In genomic region chr6:1371933-1372332, GRCh38 we compare ENCODE assay signal across 27 cellular contexts. TPM values are rescaled to one million over a fixed set of nuclear protein-coding genes. Genes with fewer than 3 reads are reported as not detected.
"Had no signal": no experiment of that assay in that cellular context is flagged by ENCODE, and none has a peak within 500 bp of the region (broad histone marks: within the 10 kb centered on the region; RNA-seq: fewer than 3 reads in every experiment).

No MANE protein-coding gene starts in this region.

- H3K4me1 ChIP-seq: stomach, suprapubic skin, testis, thyroid gland, tibial artery, tibial nerve, transverse colon, upper lobe of left lung, upper lobe of right lung, uterus had no signal

- H3K4me3 Mint-ChIP-seq: stimulated activated effector memory CD8-positive, alpha-beta T cell treated with anti-CD3 and anti-CD28 coated beads, Interleukin-12 subunit alpha, Interleukin-12 subunit beta, amount 100 ng/mL, for 72 hours; stimulated activated memory B cell treated with anti-CD40 and anti-IgM and Interleukin-4, amounts not matched to agents 10 μg/mL and 1 μg/mL and 100 μg/mL, for 72 hours; stimulated activated naive B cell treated with anti-CD40 and anti-IgM and Interleukin-4, amounts not matched to agents 10 μg/mL and 1 μg/mL and 100 μg/mL, for 72 hours; stimulated activated naive CD8-positive, alpha-beta T cell treated with anti-CD3 and anti-CD28 coated beads, Interleukin-15, amount 100 ng/mL, for 72 hours; stimulated activated naive CD8-positive, alpha-beta T cell treated with anti-CD3 and anti-CD28 coated beads, Interleukin-15, Interleukin-2, amounts not matched to agents 100 ng/mL and 50 ng/mL, for 24 hours; type B pancreatic cell had no signal

- H3K27ac Mint-ChIP-seq: stimulated activated effector memory CD8-positive, alpha-beta T cell treated with anti-CD3 and anti-CD28 coated beads, Interleukin-12 subunit alpha, Interleukin-12 subunit beta, amount 100 ng/mL, for 72 hours; stimulated activated memory B cell treated with anti-CD40 and anti-IgM and Interleukin-4, amounts not matched to agents 10 μg/mL and 1 μg/mL and 100 μg/mL, for 72 hours; stimulated activated naive B cell treated with anti-CD40 and anti-IgM and Interleukin-4, amounts not matched to agents 10 μg/mL and 1 μg/mL and 100 μg/mL, for 72 hours; stimulated activated naive CD8-positive, alpha-beta T cell treated with anti-CD3 and anti-CD28 coated beads, Interleukin-15, amount 100 ng/mL, for 72 hours; stimulated activated naive CD8-positive, alpha-beta T cell treated with anti-CD3 and anti-CD28 coated beads, Interleukin-15, Interleukin-2, amounts not matched to agents 100 ng/mL and 50 ng/mL, for 24 hours; type B pancreatic cell had no signal

- H3K4me1 Mint-ChIP-seq: stimulated activated effector memory CD8-positive, alpha-beta T cell treated with anti-CD3 and anti-CD28 coated beads, Interleukin-12 subunit alpha, Interleukin-12 subunit beta, amount 100 ng/mL, for 72 hours; stimulated activated memory B cell treated with anti-CD40 and anti-IgM and Interleukin-4, amounts not matched to agents 10 μg/mL and 1 μg/mL and 100 μg/mL, for 72 hours; stimulated activated naive B cell treated with anti-CD40 and anti-IgM and Interleukin-4, amounts not matched to agents 10 μg/mL and 1 μg/mL and 100 μg/mL, for 72 hours; stimulated activated naive CD8-positive, alpha-beta T cell treated with anti-CD3 and anti-CD28 coated beads, Interleukin-15, amount 100 ng/mL, for 72 hours had no signal

- DNase-seq: stimulated activated CD4-positive, alpha-beta T cell treated with anti-CD3 and anti-CD28 coated beads, Interleukin-2, amount 100 ng/mL, for 48 hours; stimulated activated CD4-positive, alpha-beta T cell treated with anti-CD3 and anti-CD28 coated beads, Interleukin-4, amount 100 ng/mL, for 1 hour; stimulated activated CD4-positive, alpha-beta T cell treated with anti-CD3 and anti-CD28 coated beads, Interleukin-4, amount 100 ng/mL, for 24 hours; stimulated activated CD4-positive, alpha-beta T cell treated with anti-CD3 and anti-CD28 coated beads, Interleukin-4, amount 100 ng/mL, for 4 hours; stimulated activated CD8-positive, alpha-beta memory T cell treated with anti-CD3 and anti-CD28 coated beads, Interleukin-4, amount 100 ng/mL, for 48 hours; stimulated activated naive B cell treated with anti-CD40 and anti-IgM and Interleukin-4, amounts not matched to agents 10 μg/mL and 1 μg/mL and 100 μg/mL, for 72 hours; stimulated activated naive CD4-positive, alpha-beta T cell; stimulated activated naive CD4-positive, alpha-beta T cell treated with Interleukin-2 at 50 U/mL for 16 hours; stimulated activated naive CD8-positive, alpha-beta T cell treated with anti-CD3 and anti-CD28 coated beads, Interleukin-15, amount 100 ng/mL, for 72 hours; stimulated activated naive CD8-positive, alpha-beta T cell treated with anti-CD3 and anti-CD28 coated beads, Interleukin-15, Interleukin-2, amounts not matched to agents 100 U/mL and 50 U/mL, for 24 hours; stomach; substantia nigra; testis; thyroid gland; tibial artery; transverse colon; trophoblast cell; upper lobe of left lung; upper lobe of right lung; uterus had no signal

- H3K36me3 ChIP-seq: stomach, suprapubic skin, thoracic aorta, thyroid gland, tibial artery, tibial nerve, transverse colon, upper lobe of left lung, upper lobe of right lung, uterus had no signal

- H3K4me3 ChIP-seq: stomach, suprapubic skin, testis, thoracic aorta, thyroid gland, tibial artery, tibial nerve, transverse colon, upper lobe of left lung, upper lobe of right lung, uterus had no signal

- H3K9me3 Mint-ChIP-seq: stimulated activated naive CD8-positive, alpha-beta T cell treated with anti-CD3 and anti-CD28 coated beads, Interleukin-15, Interleukin-2, amounts not matched to agents 100 ng/mL and 50 ng/mL, for 24 hours had no signal

- H3K36me3 Mint-ChIP-seq: stimulated activated effector memory CD8-positive, alpha-beta T cell treated with anti-CD3 and anti-CD28 coated beads, Interleukin-12 subunit alpha, Interleukin-12 subunit beta, amount 100 ng/mL, for 72 hours; stimulated activated memory B cell treated with anti-CD40 and anti-IgM and Interleukin-4, amounts not matched to agents 10 μg/mL and 1 μg/mL and 100 μg/mL, for 72 hours; type B pancreatic cell had no signal

- H3K27me3 ChIP-seq: testis had no signal

- H3K27ac ChIP-seq: stomach, suprapubic skin, testis, thoracic aorta, thyroid gland, tibial artery, tibial nerve, transverse colon, upper lobe of left lung, upper lobe of right lung, uterus had no signal

- H3K9me3 ChIP-seq: suprapubic skin, testis, thyroid gland, transverse colon, upper lobe of right lung had no signal

RNA-seq across cellular contexts. Expression of gene FOXF2, which starts 17.4 kb away (rescaled TPM):
- total RNA-seq: uterus had no signal
